In the genomic region with DNA sequence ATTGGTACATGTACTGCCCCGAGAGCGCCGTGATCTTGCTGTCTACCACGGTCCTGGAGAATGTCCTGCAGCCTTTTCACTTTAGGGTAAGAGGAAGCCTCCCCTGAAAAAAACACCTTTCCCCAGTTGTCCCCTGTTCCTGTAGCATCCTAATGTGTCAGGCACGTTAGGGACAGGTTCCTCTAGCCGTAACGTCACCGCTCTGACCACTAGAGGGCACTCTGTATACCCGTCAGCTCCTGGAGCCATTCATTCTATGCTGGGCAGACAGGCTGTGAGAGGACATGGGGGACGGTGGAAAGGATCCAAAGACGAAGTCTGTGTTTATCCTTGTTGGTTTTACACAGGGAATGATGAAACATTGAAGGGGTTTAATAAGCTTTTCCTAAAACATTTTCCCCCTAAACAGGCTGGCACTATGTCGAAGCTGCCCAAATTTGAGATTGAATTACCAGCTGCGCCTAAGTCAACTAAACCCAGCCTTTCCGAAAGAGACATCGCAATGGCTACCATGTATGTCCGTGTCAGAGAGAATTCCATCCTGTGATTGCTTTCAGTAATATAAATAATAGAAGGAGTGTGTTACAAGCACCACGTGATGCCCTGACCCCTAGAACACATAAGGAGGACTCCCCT, we compare ENCODE assay signal across 8 cellular contexts. TPM values are rescaled to one million over a fixed set of nuclear protein-coding genes. Genes with fewer than 3 reads are reported as not detected.
DNase-seq lines count a peak whose midpoint lies in the region; ATAC-seq and TF ChIP-seq lines count a peak whose summit lies in the region.

No MANE protein-coding gene starts in this region.

- peaks cover 15% of the 10 kb centered on the region for H3K4me1 Mint-ChIP-seq in T-helper 1 cell treated with Interleukin-12 subunit alpha and Interleukin-12 subunit beta and Interleukin-4 antibody, amounts not matched to agents 30 μg/mL and 1 μg/mL, for 36 hours (ENCODE audit: low read depth)

- H3K36me3 Mint-ChIP-seq in T-helper 1 cell treated with Interleukin-12 subunit alpha and Interleukin-12 subunit beta and Interleukin-4 antibody, amounts not matched to agents 30 μg/mL and 1 μg/mL, for 36 hours (ENCODE audit: low read depth), result peaks cover 44% of the 10 kb centered on the region

- H3K4me3 Mint-ChIP-seq in T-helper 1 cell treated with Interleukin-12 subunit alpha and Interleukin-12 subunit beta and Interleukin-4 antibody, amounts not matched to agents 30 μg/mL and 1 μg/mL, for 36 hours, result no peak overlapping the region

- no peaks in the 10 kb centered on the region for H3K9me3 Mint-ChIP-seq in T-helper 1 cell treated with Interleukin-12 subunit alpha and Interleukin-12 subunit beta and Interleukin-4 antibody, amounts not matched to agents 30 μg/mL and 1 μg/mL, for 36 hours

- peak; percentile 70 for DNase-seq in NCI-H1436 (lab: John Stamatoyannopoulos, UW)
- peak; percentile 66 for DNase-seq in amniotic epithelial cell (ENCODE audit: low read depth)
- DNase-seq in left ventricle myocardium superior, result peak; percentile 69
- peak; percentile 86 for DNase-seq in sciatic nerve (ENCODE audit: low spot score)
- no peak for DNase-seq in cortex of kidney (lab: John Stamatoyannopoulos, UW)

- no peaks in the 10 kb centered on the region for H3K27me3 Mint-ChIP-seq in T-helper 1 cell treated with Interleukin-12 subunit alpha and Interleukin-12 subunit beta and Interleukin-4 antibody, amounts not matched to agents 30 μg/mL and 1 μg/mL, for 36 hours (ENCODE audit: low read depth)

- intact Hi-C loops in left ventricle myocardium superior (cut with micrococcal nuclease) (loop anchor here (5.0 kb wide), 1 partner anchor 76 kb away; no protein-coding TSS in a partner anchor), sciatic nerve (cut with DNase I) (loop anchor here (10.0 kb wide), 1 partner anchor 69 kb away; a partner anchor contains a TSS)

- peak; percentile 76 for ATAC-seq in HG02588 (IDR thresholded peaks at IDR 0.05; ENCODE audit: unreplicated experiment)
- peak; percentile 97 for ATAC-seq in left ventricle myocardium superior
- ATAC-seq in sciatic nerve, result peak; percentile 93

- peak; percentile 96 for TF ChIP-seq CTCF in GM12872 (IDR thresholded peaks at IDR 0.05; ENCODE audit: insufficient read depth, low read depth, low read length)

- H3K27ac Mint-ChIP-seq in T-helper 1 cell treated with Interleukin-12 subunit alpha and Interleukin-12 subunit beta and Interleukin-4 antibody, amounts not matched to agents 30 μg/mL and 1 μg/mL, for 36 hours, result peak overlapping the region; percentile 77

RNA-seq across cellular contexts. Expression of a gene that starts 12.7 kb away (rescaled TPM):
- total RNA-seq in left ventricle myocardium superior, result 12.6 TPM
- 26.2 TPM for total RNA-seq in sciatic nerve
